1 cellular context compared by ENCODE assay signal in genomic region chr2:208175843-208176160, GRCh38.
TF ChIP-seq lines count a peak whose summit lies in the region.

No MANE protein-coding gene starts in this region.

TF ChIP-seq in SK-N-SH, 30 proteins besides CTCF, POLR2A, EP300 and RAD21:
- TF ChIP-seq USF1 (IDR thresholded peaks at IDR 0.05; ENCODE audit: borderline replicate concordance, low read depth) (no peak), SMC3 (IDR thresholded peaks at IDR 0.05; ENCODE audit: low read depth, low read length) (no peak), SIN3A (IDR thresholded peaks at IDR 0.05; ENCODE audit: borderline replicate concordance, low read depth, low read length) (no peak)
